Comparison of ENCODE assay signal across 9 cellular contexts in the genomic region with DNA sequence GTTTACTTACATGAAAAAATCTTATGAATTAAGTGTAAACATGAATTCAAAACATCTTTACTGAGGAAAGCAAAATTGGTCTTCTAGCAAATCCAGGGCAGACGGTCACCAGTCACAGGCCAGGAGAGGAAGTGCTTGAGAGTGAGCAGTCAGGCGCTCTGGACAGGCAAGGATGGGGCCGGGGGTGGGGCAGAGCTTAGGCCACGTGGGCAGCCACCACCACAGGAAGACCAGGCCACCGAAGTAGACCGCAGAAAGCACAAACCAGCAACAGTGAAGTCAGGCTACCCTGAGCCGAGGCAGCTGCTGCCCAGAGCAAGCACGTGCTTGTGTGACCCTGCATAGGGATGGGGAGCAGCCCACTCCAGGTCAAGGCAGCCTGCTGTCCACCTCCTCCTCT. TPM values are rescaled to one million over a fixed set of nuclear protein-coding genes. Genes with fewer than 3 reads are reported as not detected.
DNase-seq lines count a peak whose midpoint lies in the region; ATAC-seq and TF ChIP-seq lines count a peak whose summit lies in the region.
"Had no signal": no experiment of that assay in that cellular context is flagged by ENCODE, and none has a peak within 500 bp of the region (broad histone marks: within the 10 kb centered on the region; RNA-seq: fewer than 3 reads in every experiment).

No MANE protein-coding gene starts in this region.

- TF ChIP-seq CTCF in glutamatergic neuron (IDR thresholded peaks at IDR 0.05; ENCODE audit: partially characterized antibody, unreplicated experiment) (no peak), gastrocnemius medialis (IDR thresholded peaks at IDR 0.05 in 4 of 5, conservative IDR thresholded peaks at IDR 0.05 in 1 of 5) (no peak)

- H3K36me3 Mint-ChIP-seq in glutamatergic neuron (ENCODE audit: unreplicated experiment), result peaks cover 4% of the 10 kb centered on the region
- no peaks in the 10 kb centered on the region for H3K36me3 Mint-ChIP-seq in activated CD4-positive, alpha-beta T cell treated with anti-CD3 and anti-CD28 coated beads for 36 hours (ENCODE audit: low read depth)

- POLR2A ChIA-PET in activated CD4-positive, alpha-beta T cell treated with anti-CD3 and anti-CD28 coated beads for 36 hours (lab: Charles Lee), result no interaction called here

- peak overlapping the region; percentile 60 to 71 (median 66) for H3K27ac ChIP-seq in gastrocnemius medialis
- H3K27ac ChIP-seq: cardiac muscle cell had no signal

- no peak overlapping the region for H3K4me3 ChIP-seq in gastrocnemius medialis
- H3K4me3 ChIP-seq: cardiac muscle cell had no signal

- H3K4me1 Mint-ChIP-seq in glutamatergic neuron (ENCODE audit: low read depth, unreplicated experiment), result peaks cover 44% of the 10 kb centered on the region
- H3K4me1 Mint-ChIP-seq in activated CD4-positive, alpha-beta T cell treated with anti-CD3 and anti-CD28 coated beads for 36 hours, result no peaks in the 10 kb centered on the region

- H3K4me3 Mint-ChIP-seq in glutamatergic neuron (ENCODE audit: unreplicated experiment), result peak overlapping the region; percentile 35
- no peak overlapping the region for H3K4me3 Mint-ChIP-seq in activated CD4-positive, alpha-beta T cell treated with anti-CD3 and anti-CD28 coated beads for 36 hours

- H3K27me3 Mint-ChIP-seq in glutamatergic neuron (ENCODE audit: unreplicated experiment), result peaks cover 17% of the 10 kb centered on the region
- H3K27me3 Mint-ChIP-seq in activated CD4-positive, alpha-beta T cell treated with anti-CD3 and anti-CD28 coated beads for 36 hours, result peaks cover 3% of the 10 kb centered on the region

- peaks cover 0 to 4% (median 0%) of the 10 kb centered on the region in 3 donors for H3K27me3 ChIP-seq in gastrocnemius medialis
- H3K27me3 ChIP-seq: cardiac muscle cell had no signal

- intact Hi-C loops in gastrocnemius medialis (cut with DNase I; ENCODE audit: low total_unique reads), result no loop called here
- intact Hi-C loops in activated CD4-positive, alpha-beta T cell treated with anti-CD3 and anti-CD28 coated beads for 36 hours (cut with DNase I, micrococcal nuclease), result no loop called here

- H3K4me1 ChIP-seq in gastrocnemius medialis, result peaks cover 15 to 36% of the 10 kb centered on the region in 2 donors

- no peaks in the 10 kb centered on the region for H3K36me3 ChIP-seq in gastrocnemius medialis
- H3K36me3 ChIP-seq: cardiac muscle cell had no signal

- in situ Hi-C loops in gastrocnemius medialis (cut with MboI; ENCODE audit: low sequenced_read_pairs in 4 of 4), result no loop called here

- ATAC-seq in GM19035 (IDR thresholded peaks at IDR 0.05; ENCODE audit: unreplicated experiment) (peak; percentile 60), gastrocnemius medialis (peak in 1 of 2 donors; percentile 42), HG03354 (IDR thresholded peaks at IDR 0.05; ENCODE audit: poor library complexity, severe bottlenecking, unreplicated experiment) (no peak)
- no peak for ATAC-seq in activated CD4-positive, alpha-beta T cell treated with anti-CD3 and anti-CD28 coated beads for 36 hours

- H3K9me3 Mint-ChIP-seq in glutamatergic neuron (ENCODE audit: unreplicated experiment), result peaks cover 22% of the 10 kb centered on the region
- H3K9me3 Mint-ChIP-seq in activated CD4-positive, alpha-beta T cell treated with anti-CD3 and anti-CD28 coated beads for 36 hours (ENCODE audit: low read depth), result no peaks in the 10 kb centered on the region

- DNase-seq in RPMI7951 (ENCODE audit: low read depth) (peak; percentile 31), glutamatergic neuron (no peak), gastrocnemius medialis (peak; percentile 15 to 35), NCI-H526 treated with DMSO at 0.1 percent for 48 hours (lab: John Stamatoyannopoulos, UW) (no peak)
- no peak for DNase-seq in stimulated activated CD4-positive, alpha-beta T cell treated with anti-CD3 and anti-CD28 coated beads, Interleukin-4, amount 100 ng/mL, for 24 hours
- DNase-seq in activated CD4-positive, alpha-beta T cell treated with anti-CD3 and anti-CD28 coated beads for 36 hours, result no peak

- no peaks in the 10 kb centered on the region for H3K9me3 ChIP-seq in gastrocnemius medialis

- peak overlapping the region; percentile 7 for H3K27ac Mint-ChIP-seq in glutamatergic neuron (ENCODE audit: unreplicated experiment)
- no peak overlapping the region for H3K27ac Mint-ChIP-seq in activated CD4-positive, alpha-beta T cell treated with anti-CD3 and anti-CD28 coated beads for 36 hours

- CTCF ChIA-PET in activated CD4-positive, alpha-beta T cell treated with anti-CD3 and anti-CD28 coated beads for 36 hours (lab: Charles Lee), result interaction anchor here (1.1 kb wide), 1 partner anchor 21 kb away, joined by 3 read pairs; no protein-coding TSS in a partner anchor

- no peak for TF ChIP-seq POLR2A in gastrocnemius medialis (IDR thresholded peaks at IDR 0.05)

RNA-seq across cellular contexts. Expression of a gene that starts 33.5 kb away (rescaled TPM):
- not detected in 2 replicates for total RNA-seq in RPMI7951 (2014; rRNA removed; shearing (Covaris generic))
- total RNA-seq in glutamatergic neuron (ENCODE audit: unreplicated experiment), result 0.64 TPM
- under 1 TPM in 1 of 4 donors, not detected in 3; 0.13 TPM for total RNA-seq in gastrocnemius medialis
- total RNA-seq in activated CD4-positive, alpha-beta T cell treated with anti-CD3 and anti-CD28 coated beads for 36 hours, result under 1 TPM; 0.35 to 0.37 TPM

Comparison
In these comparisons a context has a peak if more than half of its experiments do, and no peak if none do; other contexts are left out.
1. DNase-seq: peak in RPMI7951 (single experiment) and gastrocnemius medialis (2 of 2); none in glutamatergic neuron (single experiment), stimulated activated CD4-positive, alpha-beta T cell treated with anti-CD3 and anti-CD28 coated beads, Interleukin-4, amount 100 ng/mL, for 24 hours (single experiment), NCI-H526 treated with DMSO at 0.1 percent for 48 hours (single experiment) and activated CD4-positive, alpha-beta T cell treated with anti-CD3 and anti-CD28 coated beads for 36 hours (single experiment).